ENCODE assay signal across 10 cellular contexts in the genomic region with DNA sequence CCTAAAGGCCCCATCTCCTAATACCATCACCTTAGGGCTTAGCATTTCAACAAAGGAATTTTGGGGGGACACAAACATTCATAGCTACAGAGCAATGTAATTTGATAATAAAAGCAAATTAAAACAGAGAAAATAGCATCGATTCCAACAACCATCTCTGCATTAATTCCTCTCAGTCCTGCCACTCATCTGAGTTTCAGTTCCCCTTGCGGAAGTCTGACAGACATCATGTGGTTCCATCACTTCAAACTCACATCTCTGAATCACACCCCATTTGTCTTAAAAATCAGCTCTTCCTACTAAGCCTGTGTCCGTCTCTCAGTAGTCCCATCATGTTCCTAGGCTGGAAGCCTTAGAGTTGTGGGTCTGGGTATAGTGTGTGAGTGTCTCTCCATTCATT. TPM values are rescaled to one million over a fixed set of nuclear protein-coding genes. Genes with fewer than 3 reads are reported as not detected.
DNase-seq lines count a peak whose midpoint lies in the region; ATAC-seq and TF ChIP-seq lines count a peak whose summit lies in the region.
"Had no signal": no experiment of that assay in that cellular context is flagged by ENCODE, and none has a peak within 500 bp of the region (broad histone marks: within the 10 kb centered on the region; RNA-seq: fewer than 3 reads in every experiment).

No MANE protein-coding gene starts in this region.

- peaks cover 16 to 26% of the 10 kb centered on the region in 2 donors for H3K4me1 ChIP-seq in gastrocnemius medialis
- peaks cover 27% of the 10 kb centered on the region for H3K4me1 ChIP-seq in suprapubic skin

- TF ChIP-seq CTCF in gastrocnemius medialis (IDR thresholded peaks at IDR 0.05 in 4 of 5, conservative IDR thresholded peaks at IDR 0.05 in 1 of 5) (no peak), suprapubic skin (IDR thresholded peaks at IDR 0.05) (no peak)

- intact Hi-C loops in posterior vena cava (cut with DNase I) (no loop called here), gastrocnemius medialis (cut with DNase I; ENCODE audit: low total_unique reads) (loop anchor here (5.0 to 10.0 kb wide), 3 partner anchors 136 to 858 kb away; a partner anchor contains a TSS)

- no peak overlapping the region for H3K4me3 ChIP-seq in gastrocnemius medialis
- no peak overlapping the region for H3K4me3 ChIP-seq in suprapubic skin

- H3K36me3 ChIP-seq in gastrocnemius medialis, result peaks cover 0 to 24% of the 10 kb centered on the region in 2 donors
- H3K36me3 ChIP-seq in suprapubic skin, result peaks cover 34% of the 10 kb centered on the region

- TF ChIP-seq POLR2A in gastrocnemius medialis (IDR thresholded peaks at IDR 0.05) (no peak), suprapubic skin (IDR thresholded peaks at IDR 0.05) (no peak)

- H3K9me3 Mint-ChIP-seq in IgD-negative memory B cell, result no peaks in the 10 kb centered on the region
- no peaks in the 10 kb centered on the region for H3K9me3 Mint-ChIP-seq in stimulated activated naive CD8-positive, alpha-beta T cell treated with anti-CD3 and anti-CD28 coated beads, Interleukin-15, amount 100 ng/mL, for 72 hours
- H3K9me3 Mint-ChIP-seq: mesothelial cell of epicardium had no signal

- peak overlapping the region; percentile 82 to 91 (median 89) for H3K27ac Mint-ChIP-seq in IgD-negative memory B cell
- H3K27ac Mint-ChIP-seq in stimulated activated naive CD8-positive, alpha-beta T cell treated with anti-CD3 and anti-CD28 coated beads, Interleukin-15, amount 100 ng/mL, for 72 hours, result peak overlapping the region in 1 of 2 donors; percentile 10
- H3K27ac Mint-ChIP-seq: mesothelial cell of epicardium had no signal

- in situ Hi-C loops in gastrocnemius medialis (cut with MboI; ENCODE audit: low sequenced_read_pairs in 4 of 4), result loop anchor here in 3 of 4 donors (25.0 kb wide), 1 partner anchor 336 kb away; a partner anchor contains a TSS

- DNase-seq in posterior vena cava (ENCODE audit: low spot score) (peak; percentile 9), NCI-H1417 treated with DMSO at 0.1 percent for 48 hours (lab: John Stamatoyannopoulos, UW) (no peak), gastrocnemius medialis (no peak), suprapubic skin (ENCODE audit: low spot score in 2 of 2) (no peak)
- DNase-seq in stimulated activated naive CD8-positive, alpha-beta T cell treated with anti-CD3 and anti-CD28 coated beads, Interleukin-15, amount 100 ng/mL, for 72 hours, result no peak
- DNase-seq: activated CD4-positive, alpha-beta T cell treated with anti-CD3 and anti-CD28 coated beads, Interleukin-2, amount 50 U/mL, for 48 hours had no signal

- peaks cover 3% of the 10 kb centered on the region for H3K36me3 Mint-ChIP-seq in IgD-negative memory B cell

- H3K27me3 ChIP-seq in gastrocnemius medialis (no peaks in the 10 kb centered on the region), suprapubic skin (no peaks in the 10 kb centered on the region)

- no peaks in the 10 kb centered on the region for H3K27me3 Mint-ChIP-seq in IgD-negative memory B cell
- H3K27me3 Mint-ChIP-seq in stimulated activated naive CD8-positive, alpha-beta T cell treated with anti-CD3 and anti-CD28 coated beads, Interleukin-15, amount 100 ng/mL, for 72 hours, result no peaks in the 10 kb centered on the region

- 93% methylated on average over 3 of the region's 3 CpGs for WGBS in suprapubic skin

- H3K27ac ChIP-seq in gastrocnemius medialis, result no peak overlapping the region
- H3K27ac ChIP-seq in suprapubic skin, result no peak overlapping the region

- no peak for TF ChIP-seq EP300 in suprapubic skin (IDR thresholded peaks at IDR 0.05)

- ATAC-seq in GM19035 (IDR thresholded peaks at IDR 0.05; ENCODE audit: unreplicated experiment), result peak; percentile 48
- peak; percentile 42 for ATAC-seq in HG02759 (IDR thresholded peaks at IDR 0.05; ENCODE audit: unreplicated experiment)
- no peak for ATAC-seq in stimulated activated naive CD8-positive, alpha-beta T cell treated with anti-CD3 and anti-CD28 coated beads, Interleukin-15, amount 100 ng/mL, for 72 hours
- no peak for ATAC-seq in gastrocnemius medialis

- H3K4me1 Mint-ChIP-seq in IgD-negative memory B cell, result peaks cover 38 to 45% (median 39%) of the 10 kb centered on the region in 3 donors
- H3K4me1 Mint-ChIP-seq in stimulated activated naive CD8-positive, alpha-beta T cell treated with anti-CD3 and anti-CD28 coated beads, Interleukin-15, amount 100 ng/mL, for 72 hours, result peaks cover 51% of the 10 kb centered on the region

- H3K9me3 ChIP-seq in gastrocnemius medialis (no peaks in the 10 kb centered on the region), suprapubic skin (no peaks in the 10 kb centered on the region)

- peak overlapping the region; percentile 54 to 96 (median 88) for H3K4me3 Mint-ChIP-seq in IgD-negative memory B cell
- H3K4me3 Mint-ChIP-seq in stimulated activated naive CD8-positive, alpha-beta T cell treated with anti-CD3 and anti-CD28 coated beads, Interleukin-15, amount 100 ng/mL, for 72 hours, result no peak overlapping the region
- H3K4me3 Mint-ChIP-seq: mesothelial cell of epicardium had no signal

RNA-seq across cellular contexts. Expression of a gene that starts 3.6 kb away (rescaled TPM):
- 38.4 TPM for polyA plus RNA-seq in IgD-negative memory B cell
- total RNA-seq in posterior vena cava, result 10 to 100 TPM; 12.3 to 16.1 TPM
- 10 to 100 TPM; 19.7 to 27.2 (median 23.3) TPM for total RNA-seq in gastrocnemius medialis
- total RNA-seq in suprapubic skin, result 10 to 100 TPM; 41.2 to 65.9 (median 53.3) TPM

RNA-seq across cellular contexts. Expression of a gene that starts 20.2 kb away (rescaled TPM):
- 367 TPM for polyA plus RNA-seq in IgD-negative memory B cell
- total RNA-seq in posterior vena cava, result 100 to 1,000 TPM; 179 to 198 TPM
- 100 to 1,000 TPM; 449 to 793 (median 538) TPM for total RNA-seq in gastrocnemius medialis
- total RNA-seq in suprapubic skin, result 100 to 1,000 TPM; 104 to 435 (median 229) TPM

RNA-seq across cellular contexts. Expression of a gene that starts 35.7 kb away (rescaled TPM):
- not detected for polyA plus RNA-seq in IgD-negative memory B cell
- total RNA-seq in posterior vena cava, result 10 to 100 TPM; 13.7 to 26.4 TPM
- total RNA-seq in gastrocnemius medialis, result 1 to 10 TPM in 3 of 4 donors, under 1 TPM in 1; 0.73 to 2.6 (median 1.6) TPM
- 1 to 10 TPM in 3 of 4 donors, under 1 TPM in 1; 0.99 to 5.1 (median 2.2) TPM for total RNA-seq in suprapubic skin

Comparison
In these comparisons a context has a peak if more than half of its experiments do, and no peak if none do; other contexts are left out.
1. ATAC-seq: peak in GM19035 (single experiment) and HG02759 (single experiment); none in stimulated activated naive CD8-positive, alpha-beta T cell treated with anti-CD3 and anti-CD28 coated beads, Interleukin-15, amount 100 ng/mL, for 72 hours (single experiment) and gastrocnemius medialis (0 of 2).
2. H3K4me3 Mint-ChIP-seq: peak in IgD-negative memory B cell (4 of 4); none in stimulated activated naive CD8-positive, alpha-beta T cell treated with anti-CD3 and anti-CD28 coated beads, Interleukin-15, amount 100 ng/mL, for 72 hours (0 of 2).